29 cellular contexts compared by ENCODE assay signal in genomic region chr15:95590533-95591044, GRCh38.
DNase-seq lines count a peak whose midpoint lies in the region; ATAC-seq, FAIRE-seq and TF ChIP-seq lines count a peak whose summit lies in the region.
"Had no signal": no experiment of that assay in that cellular context is flagged by ENCODE, and none has a peak within 500 bp of the region (broad histone marks: within the 10 kb centered on the region; RNA-seq: fewer than 3 reads in every experiment).

No MANE protein-coding gene starts in this region.

- H3K14ac ChIP-seq in IMR-90 (replicated peaks; ENCODE audit: low read depth, low read length): peak overlapping the region; percentile 72; the same call in 1 of the 2 replicates

- H3K56ac ChIP-seq in IMR-90 (ENCODE audit: extremely low read depth, insufficient read depth, low read length): no peak overlapping the region

- H3K79me1 ChIP-seq in IMR-90 (ENCODE audit: low read depth in 1 of 2, low read length in 2 of 2): no peaks in the 10 kb centered on the region

- intact Hi-C loops in IMR-90 (cut with micrococcal nuclease): loop anchor here (10.0 kb wide), 1 partner anchor 566 kb away; no protein-coding TSS in a partner anchor
- intact Hi-C loops in GM12878 (cut with micrococcal nuclease; ENCODE audit: unreplicated experiment): no loop called here

- H2AK9ac ChIP-seq in IMR-90 (replicated peaks; ENCODE audit: low read depth, low read length, poor library complexity): no peak overlapping the region

- no peak for TF ChIP-seq POLR2A in IMR-90 (IDR thresholded peaks at IDR 0.05; ENCODE audit: low read depth, low read length)
- no peak for TF ChIP-seq POLR2A in GM12878 (IDR thresholded peaks at IDR 0.05; ENCODE audit: low read depth, low read length)

- H3K23ac ChIP-seq in IMR-90 (ENCODE audit: low read depth, low read length): no peak overlapping the region

- RAD21 ChIA-PET in GM12878 (lab: Charles Lee; ENCODE audit: unreplicated experiment): interaction anchor here (0.6 kb wide), 1 partner anchor 16 kb away, joined by 3 read pairs; no protein-coding TSS in a partner anchor

- no peak overlapping the region for H3K4me3 ChIP-seq in IMR-90 (ENCODE audit: insufficient read depth, low read depth, low read length)
- no peak overlapping the region for H3K4me3 ChIP-seq in GM12878
- H3K4me3 ChIP-seq in fibroblast of the aortic adventitia (ENCODE audit: low read depth, low read length): no peak overlapping the region
- H3K4me3 ChIP-seq in skeletal muscle cell (ENCODE audit: low read depth, low read length): no peak overlapping the region
- H3K4me3 ChIP-seq: cardiac muscle cell, K562, MG63, thyroid gland had no signal

- H3K79me2 ChIP-seq in GM12878 (ENCODE audit: control insufficient read depth, insufficient read depth, low read length): no peaks in the 10 kb centered on the region

- H3K9ac ChIP-seq in IMR-90 (ENCODE audit: low read depth, low read length) (no peak overlapping the region), GM12878 (ENCODE audit: control insufficient read depth, insufficient read depth, low read length) (no peak overlapping the region)

- H3K27me3 Mint-ChIP-seq in activated naive CD4-positive, alpha-beta T cell treated with anti-CD3 and anti-CD28 coated beads, Interleukin-2, amount 10 ng/mL, durations not matched to agents 7 days and 5 days: no peaks in the 10 kb centered on the region
- no peaks in the 10 kb centered on the region for H3K27me3 Mint-ChIP-seq in nephron progenitor cell (ENCODE audit: low read depth, poor library complexity)
- H3K27me3 Mint-ChIP-seq: CD4-positive, alpha-beta T cell; memory B cell had no signal

- H3K36me3 ChIP-seq in IMR-90 (ENCODE audit: control insufficient read depth, insufficient read depth, low read length) (no peaks in the 10 kb centered on the region), GM12878 (ENCODE audit: control insufficient read depth in 2 of 2, insufficient read depth in 2 of 2, low read length in 1 of 2) (no peaks in the 10 kb centered on the region)
- H3K36me3 ChIP-seq: cardiac muscle cell, MG63, thyroid gland had no signal

- no peaks in the 10 kb centered on the region; the same call in 1 of the 2 replicates for H3K27me3 ChIP-seq in IMR-90 (ENCODE audit: control insufficient read depth, insufficient read depth, low read length)
- H3K27me3 ChIP-seq in GM12878 (replicated peaks in 1 of 2; ENCODE audit: control insufficient read depth in 2 of 2, insufficient read depth in 2 of 2, low read length in 1 of 2): no peaks in the 10 kb centered on the region
- H3K27me3 ChIP-seq: cardiac muscle cell, MG63, thyroid gland had no signal

- ATAC-seq in IMR-90 (ENCODE audit: low read depth): no peak
- ATAC-seq in GM12878: peak; percentile 55
- ATAC-seq: K562, left cardiac atrium had no signal

- in situ Hi-C loops in IMR-90 (cut with MboI; ENCODE audit: low sequenced_read_pairs) (no loop called here), GM12878 (cut with MboI) (no loop called here), GM13977 (cut with MboI; ENCODE audit: low pct_unique_long_range_greater_than_20kb, low sequenced_read_pairs, unreplicated experiment) (no loop called here)

- no peak overlapping the region for H2AFZ ChIP-seq in IMR-90 (replicated peaks; ENCODE audit: low read length, poor library complexity)
- H2AFZ ChIP-seq in GM12878 (ENCODE audit: control insufficient read depth, low read depth, low read length): no peak overlapping the region

- H4K5ac ChIP-seq in IMR-90 (ENCODE audit: low read depth, low read length): no peak overlapping the region

- H3K4me1 ChIP-seq in IMR-90 (ENCODE audit: control insufficient read depth, insufficient read depth, low read length) (peaks cover 2% of the 10 kb centered on the region; the same call in 1 of the 2 replicates), GM12878 (ENCODE audit: control insufficient read depth, insufficient read depth, low read length) (no peaks in the 10 kb centered on the region)
- H3K4me1 ChIP-seq: thyroid gland had no signal

- BruUV-seq in IMR-90 (replicated peaks; lab: Mats Ljungman, UMichigan): no TSS peak
- BruUV-seq in GM12878 (replicated peaks; lab: Mats Ljungman, UMichigan): no TSS peak

- H3K36me3 Mint-ChIP-seq in activated naive CD4-positive, alpha-beta T cell treated with anti-CD3 and anti-CD28 coated beads, Interleukin-2, amount 10 ng/mL, durations not matched to agents 7 days and 5 days: no peaks in the 10 kb centered on the region
- H3K36me3 Mint-ChIP-seq in nephron progenitor cell (ENCODE audit: low read depth): peaks cover 5% of the 10 kb centered on the region
- H3K36me3 Mint-ChIP-seq: memory B cell had no signal

- no peak for TF ChIP-seq EP300 in GM12878 (IDR thresholded peaks at IDR 0.05; ENCODE audit: borderline replicate concordance in 1 of 2, control insufficient read depth in 1 of 2, low read depth in 2 of 2, low read length in 2 of 2)

- no peak overlapping the region for H4K8ac ChIP-seq in IMR-90 (ENCODE audit: low read depth in 2 of 2, low read length in 2 of 2)

- H3K4me2 ChIP-seq in IMR-90 (ENCODE audit: low read depth, low read length) (peak overlapping the region; percentile 22; the same call in 1 of the 2 replicates), GM12878 (ENCODE audit: control insufficient read depth, insufficient read depth) (no peak overlapping the region)

- WGBS in IMR-90 (ENCODE audit: extremely low coverage in 2 of 2, insufficient read length in 1 of 2), 2 experiments: no CpG with 5 or more reads among the region's 5 CpGs
- WGBS in GM12878 (ENCODE audit: insufficient coverage, insufficient replicate concordance, low lambda C conversion rate, missing lambda C conversion rate): 7% methylated on average over 5 of the region's 5 CpGs

- no peaks in the 10 kb centered on the region for H4K20me1 ChIP-seq in IMR-90 (ENCODE audit: insufficient read depth, low read length)
- H4K20me1 ChIP-seq in GM12878 (ENCODE audit: control insufficient read depth, insufficient read depth): no peaks in the 10 kb centered on the region

- H2AK5ac ChIP-seq in IMR-90 (ENCODE audit: low read depth, low read length): no peak overlapping the region

- CTCF ChIA-PET in IMR-90 (lab: Yijun Ruan, JAX) (interaction anchor here (1.6 kb wide), 1 partner anchor 29 kb away, joined by 5 read pairs; no protein-coding TSS in a partner anchor), GM12878 (lab: Yijun Ruan, JAX) (interaction anchor here (1.1 kb wide), 2 partner anchors 16 to 19 kb away, joined by 3 to 4 read pairs; no protein-coding TSS in a partner anchor)
- CTCF ChIA-PET in activated naive CD4-positive, alpha-beta T cell treated with anti-CD3 and anti-CD28 coated beads, Interleukin-2, amount 10 ng/mL, durations not matched to agents 7 days and 5 days (lab: Charles Lee): no interaction called here

- H2BK120ac ChIP-seq in IMR-90 (ENCODE audit: low read depth, low read length): no peak overlapping the region

- no peak overlapping the region for H3K27ac Mint-ChIP-seq in activated naive CD4-positive, alpha-beta T cell treated with anti-CD3 and anti-CD28 coated beads, Interleukin-2, amount 10 ng/mL, durations not matched to agents 7 days and 5 days
- no peak overlapping the region for H3K27ac Mint-ChIP-seq in nephron progenitor cell
- H3K27ac Mint-ChIP-seq: activated CD4-positive, alpha-beta T cell treated with anti-CD3 and anti-CD28 coated beads, Interleukin-2, amount 10 ng/mL, durations not matched to agents 7 days and 5 days; activated naive CD4-positive, alpha-beta T cell treated with anti-CD3 and anti-CD28 coated beads for 36 hours; CD4-positive, alpha-beta T cell; memory B cell had no signal

- FAIRE-seq in GM12878 (lab: Jason Lieb, UNC): no peak
- FAIRE-seq: endometrium, K562, RCC 7860 had no signal

- TF ChIP-seq CTCF in IMR-90 (conservative IDR thresholded peaks at IDR 0.05; ENCODE audit: low read depth, low read length) (no peak), GM12878 (IDR thresholded peaks at IDR 0.05 in 2 of 3, conservative IDR thresholded peaks at IDR 0.05 in 1 of 3; ENCODE audit: control insufficient read depth in 2 of 3, extremely low read depth in 1 of 3, insufficient read depth in 1 of 3, low read depth in 3 of 3, low read length in 3 of 3) (no peak), fibroblast of the aortic adventitia (IDR thresholded peaks at IDR 0.05; ENCODE audit: insufficient read depth, low read length) (no peak), GM13977 (IDR thresholded peaks at IDR 0.05; ENCODE audit: extremely low read depth, insufficient read depth, missing control alignments) (no peak), nephron progenitor cell (IDR thresholded peaks at IDR 0.05) (no peak)

- SMC1A ChIA-PET in GM12878 (lab: Charles Lee; ENCODE audit: uncharacterized antibody, unreplicated experiment): interaction anchor here (1.0 to 3.5 kb wide), 5 partner anchors 35 to 176 kb away, joined by 3 to 15 read pairs (median 3); no protein-coding TSS in a partner anchor

- no peak overlapping the region for H4K91ac ChIP-seq in IMR-90 (ENCODE audit: insufficient read depth, low read depth, low read length)

- DNase-seq in IMR-90 (no peak), GM12878 (ENCODE audit: low read depth, low spot score) (no peak), fibroblast of the aortic adventitia (ENCODE audit: low read depth) (peak; percentile 80), skeletal muscle cell (ENCODE audit: low read depth) (peak; percentile 65), GM13977 (ENCODE audit: low spot score) (no peak), nephron progenitor cell (no peak)
- DNase-seq in stimulated activated CD4-positive, alpha-beta T cell treated with anti-CD3 and anti-CD28 coated beads, Interleukin-4, amount 100 ng/mL, for 4 hours: no peak
- DNase-seq in activated naive CD4-positive, alpha-beta T cell treated with anti-CD3 and anti-CD28 coated beads, Interleukin-2, amount 10 ng/mL, durations not matched to agents 7 days and 5 days: no peak
- DNase-seq: activated CD4-positive, alpha-beta T cell treated with anti-CD3 and anti-CD28 coated beads, Interleukin-2, amount 10 ng/mL, durations not matched to agents 7 days and 5 days; activated naive CD4-positive, alpha-beta T cell treated with anti-CD3 and anti-CD28 coated beads for 36 hours; activated T-cell treated with anti-CD3 and anti-CD28 coated beads, Interleukin-2, amount 50 U/mL, for 48 hours; CD4-positive, alpha-beta T cell; foreskin melanocyte; GOT3; left cardiac atrium; MG63; NCI-H2171; NCI-H524 treated with DMSO at 0.1 percent for 48 hours; occipital lobe; retina; stimulated activated CD4-positive, alpha-beta T cell treated with anti-CD3 and anti-CD28 coated beads, Interleukin-2, amount 100 ng/mL, for 48 hours; stimulated activated naive CD4-positive, alpha-beta T cell; thyroid gland had no signal

- no peak overlapping the region for H2BK20ac ChIP-seq in IMR-90 (ENCODE audit: low read depth, low read length)

- H2BK15ac ChIP-seq in IMR-90 (ENCODE audit: low read depth, low read length): no peak overlapping the region

- no peak overlapping the region for H2BK5ac ChIP-seq in IMR-90 (ENCODE audit: low read depth, low read length, poor library complexity, severe bottlenecking)

- H3K9me3 ChIP-seq in IMR-90 (ENCODE audit: control insufficient read depth, insufficient read depth, low read length) (no peaks in the 10 kb centered on the region), GM12878 (replicated peaks; ENCODE audit: control insufficient read depth, insufficient read depth, low read length) (no peaks in the 10 kb centered on the region)
- H3K9me3 ChIP-seq: MG63, thyroid gland had no signal

- H3K18ac ChIP-seq in IMR-90 (ENCODE audit: low read depth, low read length): peak overlapping the region; percentile 52; the same call in 1 of the 2 replicates

- no peaks in the 10 kb centered on the region for H3K9me1 ChIP-seq in IMR-90 (ENCODE audit: insufficient read depth, low read length)

- H3K4me1 Mint-ChIP-seq in activated naive CD4-positive, alpha-beta T cell treated with anti-CD3 and anti-CD28 coated beads, Interleukin-2, amount 10 ng/mL, durations not matched to agents 7 days and 5 days: no peaks in the 10 kb centered on the region
- H3K4me1 Mint-ChIP-seq in nephron progenitor cell: peaks cover 13% of the 10 kb centered on the region
- H3K4me1 Mint-ChIP-seq: activated CD4-positive, alpha-beta T cell treated with anti-CD3 and anti-CD28 coated beads, Interleukin-2, amount 10 ng/mL, durations not matched to agents 7 days and 5 days; memory B cell had no signal

- POLR2A ChIA-PET in IMR-90 (lab: Charles Lee; ENCODE audit: unreplicated experiment) (no interaction called here), GM12878 (lab: Charles Lee) (no interaction called here)

- H3K4ac ChIP-seq in IMR-90 (ENCODE audit: low read depth, low read length): no peak overlapping the region

- H3K27ac ChIP-seq in IMR-90 (ENCODE audit: insufficient read depth, low read length) (no peak overlapping the region), GM12878 (ENCODE audit: control insufficient read depth, insufficient read depth) (no peak overlapping the region)
- H3K27ac ChIP-seq: cardiac muscle cell, thyroid gland, VCaP had no signal

- no peak for TF ChIP-seq RAD21 in IMR-90 (IDR thresholded peaks at IDR 0.05; ENCODE audit: low read length)
- no peak for TF ChIP-seq RAD21 in GM12878 (IDR thresholded peaks at IDR 0.05; ENCODE audit: insufficient read depth, low read depth, low read length)

- dilution Hi-C loops in IMR-90 (cut with HindIII; ENCODE audit: low sequenced_read_pairs, unreplicated experiment): no loop called here

- no peaks in the 10 kb centered on the region for H3K9me3 Mint-ChIP-seq in activated naive CD4-positive, alpha-beta T cell treated with anti-CD3 and anti-CD28 coated beads, Interleukin-2, amount 10 ng/mL, durations not matched to agents 7 days and 5 days
- H3K9me3 Mint-ChIP-seq in nephron progenitor cell: peaks cover 3% of the 10 kb centered on the region
- H3K9me3 Mint-ChIP-seq: activated CD4-positive, alpha-beta T cell treated with anti-CD3 and anti-CD28 coated beads, Interleukin-2, amount 10 ng/mL, durations not matched to agents 7 days and 5 days; activated naive CD4-positive, alpha-beta T cell treated with anti-CD3 and anti-CD28 coated beads for 36 hours; CD4-positive, alpha-beta T cell had no signal

- no peak overlapping the region for H3K4me3 Mint-ChIP-seq in activated naive CD4-positive, alpha-beta T cell treated with anti-CD3 and anti-CD28 coated beads, Interleukin-2, amount 10 ng/mL, durations not matched to agents 7 days and 5 days
- H3K4me3 Mint-ChIP-seq in nephron progenitor cell: no peak overlapping the region
- H3K4me3 Mint-ChIP-seq: activated CD4-positive, alpha-beta T cell treated with anti-CD3 and anti-CD28 coated beads, Interleukin-2, amount 10 ng/mL, durations not matched to agents 7 days and 5 days; activated naive CD4-positive, alpha-beta T cell treated with anti-CD3 and anti-CD28 coated beads for 36 hours; CD4-positive, alpha-beta T cell; memory B cell had no signal

Comparison
In these comparisons a context has a peak if more than half of its experiments do, and no peak if none do; other contexts are left out.
1. DNase-seq: peak in fibroblast of the aortic adventitia (single experiment) and skeletal muscle cell (single experiment); none in IMR-90 (single experiment), GM12878 (single experiment), GM13977 (single experiment), stimulated activated CD4-positive, alpha-beta T cell treated with anti-CD3 and anti-CD28 coated beads, Interleukin-4, amount 100 ng/mL, for 4 hours (0 of 2), activated naive CD4-positive, alpha-beta T cell treated with anti-CD3 and anti-CD28 coated beads, Interleukin-2, amount 10 ng/mL, durations not matched to agents 7 days and 5 days (single experiment) and nephron progenitor cell (single experiment).